In genomic region chr11:108538022-108538424, GRCh38 we compare ENCODE assay signal across 12 cellular contexts. TPM values are rescaled to one million over a fixed set of nuclear protein-coding genes. Genes with fewer than 3 reads are reported as not detected.
DNase-seq lines count a peak whose midpoint lies in the region; ATAC-seq and TF ChIP-seq lines count a peak whose summit lies in the region.
"Had no signal": no experiment of that assay in that cellular context is flagged by ENCODE, and none has a peak within 500 bp of the region (broad histone marks: within the 10 kb centered on the region; RNA-seq: fewer than 3 reads in every experiment).

No MANE protein-coding gene starts in this region.

- BruUV-seq in Caco-2 (replicated peaks; lab: Mats Ljungman, UMichigan), result no TSS peak

- intact Hi-C loops in Caco-2 (cut with micrococcal nuclease; ENCODE audit: unreplicated experiment) (no loop called here), CD14-positive monocyte (cut with micrococcal nuclease) (no loop called here)

- H3K4me3 Mint-ChIP-seq in Caco-2 (ENCODE audit: unreplicated experiment), result peak overlapping the region; percentile 8
- no peak overlapping the region for H3K4me3 Mint-ChIP-seq in CD14-positive monocyte
- H3K4me3 Mint-ChIP-seq: memory B cell; stimulated activated naive CD8-positive, alpha-beta T cell treated with anti-CD3 and anti-CD28 coated beads, Interleukin-15, amount 100 ng/mL, for 72 hours had no signal

- ATAC-seq in HG03520 (IDR thresholded peaks at IDR 0.05; ENCODE audit: unreplicated experiment) (peak; percentile 51), omental fat pad (ENCODE audit: low FRiP score) (peak; percentile 32), HG02973 (IDR thresholded peaks at IDR 0.05; ENCODE audit: unreplicated experiment) (no peak), GM19023 (IDR thresholded peaks at IDR 0.05; ENCODE audit: unreplicated experiment) (no peak)
- ATAC-seq: stimulated activated naive CD8-positive, alpha-beta T cell treated with anti-CD3 and anti-CD28 coated beads, Interleukin-15, amount 100 ng/mL, for 72 hours had no signal

- TF ChIP-seq CTCF in Caco-2 (IDR thresholded peaks at IDR 0.05; ENCODE audit: insufficient read depth in 1 of 2, low read depth in 1 of 2, low read length in 1 of 2, severe bottlenecking in 1 of 2, unreplicated experiment in 1 of 2) (no peak), epithelial cell of esophagus (IDR thresholded peaks at IDR 0.05; ENCODE audit: insufficient read depth, low read depth, low read length, missing control alignments) (no peak), omental fat pad (IDR thresholded peaks at IDR 0.05) (no peak), CD14-positive monocyte (IDR thresholded peaks at IDR 0.05) (no peak)

- no peaks in the 10 kb centered on the region for H3K9me3 ChIP-seq in Caco-2
- H3K9me3 ChIP-seq: spleen had no signal

- no peaks in the 10 kb centered on the region for H3K27me3 Mint-ChIP-seq in Caco-2 (ENCODE audit: insufficient read depth, unreplicated experiment)
- H3K27me3 Mint-ChIP-seq in CD14-positive monocyte (ENCODE audit: low read depth in 3 of 3), result peaks cover 0 to 6% (median 0%) of the 10 kb centered on the region in 3 donors
- H3K27me3 Mint-ChIP-seq: stimulated activated naive CD8-positive, alpha-beta T cell treated with anti-CD3 and anti-CD28 coated beads, Interleukin-15, amount 100 ng/mL, for 72 hours had no signal

- H3K4me1 Mint-ChIP-seq in Caco-2 (ENCODE audit: low read depth, unreplicated experiment), result peaks cover 11% of the 10 kb centered on the region
- no peaks in the 10 kb centered on the region for H3K4me1 Mint-ChIP-seq in CD14-positive monocyte
- H3K4me1 Mint-ChIP-seq: memory B cell had no signal

- CTCF ChIA-PET in Caco-2 (lab: Charles Lee), result no interaction called here

- no peaks in the 10 kb centered on the region for H3K27me3 ChIP-seq in Caco-2 (replicated peaks; ENCODE audit: control insufficient read depth, insufficient read depth, low read length)
- H3K27me3 ChIP-seq: spleen had no signal

- DNase-seq in Caco-2 (no peak), epithelial cell of esophagus (ENCODE audit: low read depth) (peak; percentile 88), omental fat pad (ENCODE audit: low spot score) (no peak), Kasumi-1 (lab: John Stamatoyannopoulos, UW) (no peak), CD14-positive monocyte (ENCODE audit: low spot score) (no peak)
- DNase-seq: NK-92 treated with Interleukin-12 subunit alpha and Interleukin-12 subunit beta, amount 100 ng/mL, for 24 hours; spleen; stimulated activated naive CD8-positive, alpha-beta T cell treated with anti-CD3 and anti-CD28 coated beads, Interleukin-15, amount 100 ng/mL, for 72 hours had no signal

- H3K4me3 ChIP-seq in Caco-2 (ENCODE audit: low read depth, low read length) (no peak overlapping the region), epithelial cell of esophagus (ENCODE audit: low read length) (peak overlapping the region; percentile 47)
- H3K4me3 ChIP-seq: spleen had no signal

- H3K27ac Mint-ChIP-seq in Caco-2 (ENCODE audit: unreplicated experiment) (peak overlapping the region; percentile 34), CD14-positive monocyte (no peak overlapping the region)
- H3K27ac Mint-ChIP-seq: memory B cell had no signal

- no peaks in the 10 kb centered on the region for H3K4me1 ChIP-seq in Caco-2
- H3K4me1 ChIP-seq: spleen had no signal

- H3K36me3 ChIP-seq in Caco-2 (ENCODE audit: control insufficient read depth, insufficient read depth, low read length), result no peaks in the 10 kb centered on the region
- H3K36me3 ChIP-seq: spleen had no signal

- POLR2A ChIA-PET in Caco-2 (lab: Charles Lee), result no interaction called here

- H3K36me3 Mint-ChIP-seq in Caco-2 (ENCODE audit: insufficient read depth, unreplicated experiment), result peaks cover 9% of the 10 kb centered on the region
- no peaks in the 10 kb centered on the region for H3K36me3 Mint-ChIP-seq in CD14-positive monocyte
- H3K36me3 Mint-ChIP-seq: memory B cell had no signal

- H3K9me3 Mint-ChIP-seq in Caco-2 (ENCODE audit: unreplicated experiment), result no peaks in the 10 kb centered on the region
- peaks cover 0 to 4% (median 0%) of the 10 kb centered on the region in 7 donors for H3K9me3 Mint-ChIP-seq in CD14-positive monocyte
- H3K9me3 Mint-ChIP-seq: memory B cell; stimulated activated naive CD8-positive, alpha-beta T cell treated with anti-CD3 and anti-CD28 coated beads, Interleukin-15, amount 100 ng/mL, for 72 hours had no signal

RNA-seq across cellular contexts. Expression of gene POGLUT3, which starts 39.8 kb away (rescaled TPM):
- total RNA-seq in Caco-2 (2022), result 87.2 and 87.5 TPM in 2 replicates
- 10 to 100 TPM; 17.7 to 36.4 (median 22.1) TPM for total RNA-seq in omental fat pad
- 1 to 10 TPM in 1 of 2 donors, under 1 TPM in 1; 0.80 to 1.2 TPM for polyA plus RNA-seq in CD14-positive monocyte

RNA-seq across cellular contexts. Expression of gene EXPH5, which starts 55.5 kb away (rescaled TPM):
- total RNA-seq in Caco-2 (2022) (15.3 and 18.1 TPM in 2 replicates), omental fat pad (1 to 10 TPM in 1 of 4 donors, under 1 TPM in 3; 0.32 to 1.8 (median 0.71) TPM)
- polyA plus RNA-seq in CD14-positive monocyte, result under 1 TPM in 1 of 2 donors, not detected in 1; 0.17 TPM

Comparison
In these comparisons a context has a peak if more than half of its experiments do, and no peak if none do; other contexts are left out.
1. ATAC-seq: peak in HG03520 (single experiment) and omental fat pad (single experiment); none in HG02973 (single experiment) and GM19023 (single experiment).